ENCODE assay signal across 8 cellular contexts in genomic region chr6:18277181-18278006, GRCh38. TPM values are rescaled to one million over a fixed set of nuclear protein-coding genes. Genes with fewer than 3 reads are reported as not detected.
DNase-seq lines count a peak whose midpoint lies in the region; ATAC-seq and TF ChIP-seq lines count a peak whose summit lies in the region.

No MANE protein-coding gene starts in this region.

- H3K4me3 ChIP-seq in BLaER1 (0 out of 2 replicates have a peak overlapping the region, but pooled peaks have one; percentile 0), OCI-LY7 (ENCODE audit: low read depth, low read length, poor library complexity, severe bottlenecking) (no peak overlapping the region)

- DNase-seq in NCI-H1105 treated with DMSO at 0.1 percent for 48 hours (lab: John Stamatoyannopoulos, UW) (peak; percentile 44), endothelial cell (ENCODE audit: low spot score) (peak; percentile 19), nephron progenitor cell (peak; percentile 56), hepatic stellate cell (ENCODE audit: low spot score) (no peak), globus pallidus (ENCODE audit: low spot score) (no peak), OCI-LY7 (ENCODE audit: low spot score) (no peak)

- no peaks in the 10 kb centered on the region for H3K9me3 Mint-ChIP-seq in endothelial cell (ENCODE audit: unreplicated experiment)
- H3K9me3 Mint-ChIP-seq in nephron progenitor cell = no peaks in the 10 kb centered on the region

- no peaks in the 10 kb centered on the region for H4K20me1 ChIP-seq in BLaER1
- no peaks in the 10 kb centered on the region for H4K20me1 ChIP-seq in OCI-LY7 (ENCODE audit: insufficient read depth, low read length)

- CTCF ChIA-PET in OCI-LY7 (lab: Charles Lee; ENCODE audit: unreplicated experiment) = no interaction called here

- no peaks in the 10 kb centered on the region for H3K36me3 Mint-ChIP-seq in endothelial cell (ENCODE audit: low read depth, unreplicated experiment)
- no peaks in the 10 kb centered on the region for H3K36me3 Mint-ChIP-seq in nephron progenitor cell (ENCODE audit: low read depth)

- no peaks in the 10 kb centered on the region for H3K9me2 ChIP-seq in OCI-LY7 (ENCODE audit: insufficient read depth, low read length)

- H3K4me2 ChIP-seq in BLaER1 = no peak overlapping the region
- no peak overlapping the region for H3K4me2 ChIP-seq in OCI-LY7 (ENCODE audit: low read length)

- H3K4me1 ChIP-seq in BLaER1 = 0 out of 2 replicates have a peak, but pooled peaks cover 5% of the 10 kb centered on the region
- no peaks in the 10 kb centered on the region for H3K4me1 ChIP-seq in OCI-LY7 (ENCODE audit: insufficient read depth, low read length, poor library complexity, severe bottlenecking)

- H3K9me3 ChIP-seq in BLaER1 = peaks cover 19% of the 10 kb centered on the region
- H3K9me3 ChIP-seq in OCI-LY7 (ENCODE audit: low read length) = no peaks in the 10 kb centered on the region

- no peak overlapping the region for H3K27ac ChIP-seq in BLaER1
- no peak overlapping the region for H3K27ac ChIP-seq in OCI-LY7 (ENCODE audit: low read depth, low read length, poor library complexity, severe bottlenecking)

- ATAC-seq in HG03521 (IDR thresholded peaks at IDR 0.05; ENCODE audit: unreplicated experiment) = no peak

- H3K27me3 Mint-ChIP-seq in endothelial cell (ENCODE audit: unreplicated experiment) (peaks cover 10% of the 10 kb centered on the region), nephron progenitor cell (ENCODE audit: low read depth, poor library complexity) (peaks cover 75% of the 10 kb centered on the region)

- H3K36me3 ChIP-seq in BLaER1 (no peaks in the 10 kb centered on the region), OCI-LY7 (ENCODE audit: insufficient read depth, low read length) (no peaks in the 10 kb centered on the region)

- H3K4me1 Mint-ChIP-seq in endothelial cell (ENCODE audit: unreplicated experiment) (peaks cover 5% of the 10 kb centered on the region), nephron progenitor cell (peaks cover 27% of the 10 kb centered on the region)

- no peaks in the 10 kb centered on the region for H3K79me2 ChIP-seq in OCI-LY7 (ENCODE audit: insufficient read depth, low read depth, low read length)

- H3K4me3 Mint-ChIP-seq in endothelial cell (ENCODE audit: unreplicated experiment) (peak overlapping the region; percentile 91), nephron progenitor cell (peak overlapping the region; percentile 83)

- intact Hi-C loops in OCI-LY7 (cut with micrococcal nuclease; ENCODE audit: unreplicated experiment) = no loop called here

- H3K27ac Mint-ChIP-seq in endothelial cell (ENCODE audit: unreplicated experiment) (no peak overlapping the region), nephron progenitor cell (no peak overlapping the region)

- peaks cover 32% of the 10 kb centered on the region for H3K27me3 ChIP-seq in BLaER1

- no peak overlapping the region for H3K9ac ChIP-seq in BLaER1

- POLR2A ChIA-PET in OCI-LY7 (lab: Charles Lee) = interaction anchor here (0.7 kb wide), 1 partner anchor 168 kb away, joined by 9 read pairs; no protein-coding TSS in a partner anchor

- TF ChIP-seq CTCF in endothelial cell (IDR thresholded peaks at IDR 0.05; ENCODE audit: unreplicated experiment) (no peak), nephron progenitor cell (IDR thresholded peaks at IDR 0.05) (no peak), OCI-LY7 (conservative IDR thresholded peaks at IDR 0.05; ENCODE audit: low read length) (no peak)

- no peak overlapping the region for H2AFZ ChIP-seq in OCI-LY7 (ENCODE audit: low read length)

- no TSS peak for BruUV-seq in OCI-LY7 (replicated peaks; lab: Mats Ljungman, UMichigan)

RNA-seq across cellular contexts. Expression of gene DEK, which starts 13.1 kb away (rescaled TPM):
- total RNA-seq in endothelial cell (ENCODE audit: unreplicated experiment) (61.2 TPM), OCI-LY7 (2022) (267 and 309 TPM in 2 replicates)
- 235 and 462 TPM in 2 replicates for total RNA-seq in OCI-LY7 (2014; rRNA removed; shearing (Covaris generic))

Comparison
In these comparisons a context has a peak if more than half of its experiments do, and no peak if none do; other contexts are left out.
1. DNase-seq: peak in NCI-H1105 treated with DMSO at 0.1 percent for 48 hours (single experiment), endothelial cell (single experiment) and nephron progenitor cell (single experiment); none in hepatic stellate cell (single experiment), globus pallidus (single experiment) and OCI-LY7 (single experiment).